ENCODE assay signal across 1 cellular context in the genomic region with DNA sequence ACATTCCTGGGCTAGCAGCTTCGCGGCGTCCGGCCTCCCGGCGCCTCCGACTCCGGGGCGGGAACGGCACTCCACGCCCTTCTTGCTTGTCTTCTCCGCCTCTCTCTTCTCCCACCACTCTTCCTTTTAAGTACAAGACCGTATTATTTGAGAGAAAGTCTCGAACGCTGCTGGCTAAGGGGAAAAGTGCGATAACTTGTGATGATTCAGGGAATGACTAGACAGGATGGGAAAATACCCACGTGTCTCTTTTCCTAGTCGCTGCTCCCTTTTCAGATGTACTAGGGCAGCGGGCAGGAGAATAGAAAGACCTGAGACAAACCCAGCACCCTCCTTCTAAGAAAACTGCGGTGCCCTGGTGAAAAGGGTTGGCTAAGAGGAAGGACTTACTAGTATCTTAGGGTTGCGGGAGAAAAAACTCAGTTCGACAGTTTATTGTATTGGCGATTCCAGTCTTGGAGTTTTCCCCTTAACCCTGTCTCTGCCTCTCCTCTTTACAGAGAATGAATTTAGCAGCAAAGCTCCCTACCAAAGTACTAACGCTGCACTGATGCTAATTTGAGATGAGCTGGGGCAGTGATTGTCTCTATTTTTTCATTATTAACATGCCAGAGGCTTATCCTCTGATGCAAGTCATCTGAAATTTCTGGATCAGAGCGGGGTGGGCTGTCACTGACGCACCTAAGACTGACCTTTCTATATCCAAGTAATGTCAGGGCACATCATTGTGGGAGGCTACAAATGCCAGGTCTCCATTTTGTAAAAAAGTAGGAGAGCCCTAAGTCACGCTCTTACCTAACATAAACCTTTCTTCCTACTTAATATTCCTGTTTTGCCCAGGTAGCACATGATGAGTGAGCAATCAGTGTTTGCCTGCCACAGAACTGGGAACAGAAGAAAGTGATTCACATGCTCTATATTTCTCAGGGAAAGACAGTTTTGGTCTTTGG.
TF ChIP-seq lines count a peak whose summit lies in the region.

No MANE protein-coding gene starts in this region.

TF ChIP-seq in HepG2, 621 proteins besides CTCF, POLR2A, EP300 and RAD21 (continued from another document and continues in another):
- TF ChIP-seq, protein P1, sequence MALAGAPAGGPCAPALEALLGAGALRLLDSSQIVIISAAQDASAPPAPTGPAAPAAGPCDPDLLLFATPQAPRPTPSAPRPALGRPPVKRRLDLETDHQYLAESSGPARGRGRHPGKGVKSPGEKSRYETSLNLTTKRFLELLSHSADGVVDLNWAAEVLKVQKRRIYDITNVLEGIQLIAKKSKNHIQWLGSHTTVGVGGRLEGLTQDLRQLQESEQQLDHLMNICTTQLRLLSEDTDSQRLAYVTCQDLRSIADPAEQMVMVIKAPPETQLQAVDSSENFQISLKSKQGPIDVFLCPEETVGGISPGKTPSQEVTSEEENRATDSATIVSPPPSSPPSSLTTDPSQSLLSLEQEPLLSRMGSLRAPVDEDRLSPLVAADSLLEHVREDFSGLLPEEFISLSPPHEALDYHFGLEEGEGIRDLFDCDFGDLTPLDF (CRISPR knock-in tag; IDR thresholded peaks at IDR 0.05): no peak; the same call in 1 of the 2 replicates
- TF ChIP-seq ZNF713 (CRISPR knock-in tag; IDR thresholded peaks at IDR 0.05): no peak
- TF ChIP-seq NFKBIZ (CRISPR knock-in tag; IDR thresholded peaks at IDR 0.05): no peak
- TF ChIP-seq NFIC (IDR thresholded peaks at IDR 0.05; ENCODE audit: low read length): 0 out of 2 replicates have a peak, but pooled peaks have one; percentile 19
- no peak for TF ChIP-seq HMG20A (CRISPR knock-in tag; IDR thresholded peaks at IDR 0.05; ENCODE audit: borderline replicate concordance)
- TF ChIP-seq PHB2 (IDR thresholded peaks at IDR 0.05; ENCODE audit: partially characterized antibody): no peak
- peak; percentile 74; the same call in 1 of the 2 replicates for TF ChIP-seq ZNF761 (CRISPR knock-in tag; conservative IDR thresholded peaks at IDR 0.05)
- TF ChIP-seq, protein P2, sequence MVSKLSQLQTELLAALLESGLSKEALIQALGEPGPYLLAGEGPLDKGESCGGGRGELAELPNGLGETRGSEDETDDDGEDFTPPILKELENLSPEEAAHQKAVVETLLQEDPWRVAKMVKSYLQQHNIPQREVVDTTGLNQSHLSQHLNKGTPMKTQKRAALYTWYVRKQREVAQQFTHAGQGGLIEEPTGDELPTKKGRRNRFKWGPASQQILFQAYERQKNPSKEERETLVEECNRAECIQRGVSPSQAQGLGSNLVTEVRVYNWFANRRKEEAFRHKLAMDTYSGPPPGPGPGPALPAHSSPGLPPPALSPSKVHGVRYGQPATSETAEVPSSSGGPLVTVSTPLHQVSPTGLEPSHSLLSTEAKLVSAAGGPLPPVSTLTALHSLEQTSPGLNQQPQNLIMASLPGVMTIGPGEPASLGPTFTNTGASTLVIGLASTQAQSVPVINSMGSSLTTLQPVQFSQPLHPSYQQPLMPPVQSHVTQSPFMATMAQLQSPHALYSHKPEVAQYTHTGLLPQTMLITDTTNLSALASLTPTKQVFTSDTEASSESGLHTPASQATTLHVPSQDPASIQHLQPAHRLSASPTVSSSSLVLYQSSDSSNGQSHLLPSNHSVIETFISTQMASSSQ (IDR thresholded peaks at IDR 0.05; ENCODE audit: low read depth): no peak
- TF ChIP-seq, protein P2 (CRISPR knock-in tag; IDR thresholded peaks at IDR 0.05; ENCODE audit: borderline replicate concordance): no peak
- TF ChIP-seq MXD4 (CRISPR knock-in tag; IDR thresholded peaks at IDR 0.05): no peak
- no peak for TF ChIP-seq ZMYM4 (CRISPR knock-in tag; IDR thresholded peaks at IDR 0.05)
- TF ChIP-seq REL (CRISPR knock-in tag; conservative IDR thresholded peaks at IDR 0.05): 0 out of 2 replicates have a peak, but pooled peaks have one; percentile 84
- TF ChIP-seq GABPB1 (CRISPR knock-in tag; IDR thresholded peaks at IDR 0.05): no peak
- TF ChIP-seq ZNF367 (CRISPR knock-in tag; IDR thresholded peaks at IDR 0.05; ENCODE audit: borderline replicate concordance): no peak
- no peak for TF ChIP-seq ATAD3A (CRISPR knock-in tag; IDR thresholded peaks at IDR 0.05)
- 0 out of 2 replicates have a peak, but pooled peaks have one; percentile 5 for TF ChIP-seq SOX5 (CRISPR knock-in tag; IDR thresholded peaks at IDR 0.05; ENCODE audit: borderline replicate concordance)
- TF ChIP-seq, protein P3, sequence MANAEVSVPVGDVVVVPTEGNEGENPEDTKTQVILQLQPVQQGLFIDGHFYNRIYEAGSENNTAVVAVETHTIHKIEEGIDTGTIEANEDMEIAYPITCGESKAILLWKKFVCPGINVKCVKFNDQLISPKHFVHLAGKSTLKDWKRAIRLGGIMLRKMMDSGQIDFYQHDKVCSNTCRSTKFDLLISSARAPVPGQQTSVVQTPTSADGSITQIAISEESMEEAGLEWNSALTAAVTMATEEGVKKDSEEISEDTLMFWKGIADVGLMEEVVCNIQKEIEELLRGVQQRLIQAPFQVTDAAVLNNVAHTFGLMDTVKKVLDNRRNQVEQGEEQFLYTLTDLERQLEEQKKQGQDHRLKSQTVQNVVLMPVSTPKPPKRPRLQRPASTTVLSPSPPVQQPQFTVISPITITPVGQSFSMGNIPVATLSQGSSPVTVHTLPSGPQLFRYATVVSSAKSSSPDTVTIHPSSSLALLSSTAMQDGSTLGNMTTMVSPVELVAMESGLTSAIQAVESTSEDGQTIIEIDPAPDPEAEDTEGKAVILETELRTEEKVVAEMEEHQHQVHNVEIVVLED (CRISPR knock-in tag; IDR thresholded peaks at IDR 0.05; ENCODE audit: borderline replicate concordance): no peak
- TF ChIP-seq, protein P4, sequence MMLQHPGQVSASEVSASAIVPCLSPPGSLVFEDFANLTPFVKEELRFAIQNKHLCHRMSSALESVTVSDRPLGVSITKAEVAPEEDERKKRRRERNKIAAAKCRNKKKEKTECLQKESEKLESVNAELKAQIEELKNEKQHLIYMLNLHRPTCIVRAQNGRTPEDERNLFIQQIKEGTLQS (CRISPR knock-in tag; IDR thresholded peaks at IDR 0.05): no peak
- TF ChIP-seq MED13 (CRISPR knock-in tag; IDR thresholded peaks at IDR 0.05): no peak
- TF ChIP-seq, protein P5, sequence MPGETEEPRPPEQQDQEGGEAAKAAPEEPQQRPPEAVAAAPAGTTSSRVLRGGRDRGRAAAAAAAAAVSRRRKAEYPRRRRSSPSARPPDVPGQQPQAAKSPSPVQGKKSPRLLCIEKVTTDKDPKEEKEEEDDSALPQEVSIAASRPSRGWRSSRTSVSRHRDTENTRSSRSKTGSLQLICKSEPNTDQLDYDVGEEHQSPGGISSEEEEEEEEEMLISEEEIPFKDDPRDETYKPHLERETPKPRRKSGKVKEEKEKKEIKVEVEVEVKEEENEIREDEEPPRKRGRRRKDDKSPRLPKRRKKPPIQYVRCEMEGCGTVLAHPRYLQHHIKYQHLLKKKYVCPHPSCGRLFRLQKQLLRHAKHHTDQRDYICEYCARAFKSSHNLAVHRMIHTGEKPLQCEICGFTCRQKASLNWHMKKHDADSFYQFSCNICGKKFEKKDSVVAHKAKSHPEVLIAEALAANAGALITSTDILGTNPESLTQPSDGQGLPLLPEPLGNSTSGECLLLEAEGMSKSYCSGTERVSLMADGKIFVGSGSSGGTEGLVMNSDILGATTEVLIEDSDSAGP (CRISPR knock-in tag; IDR thresholded peaks at IDR 0.05; ENCODE audit: borderline replicate concordance): no peak
- no peak for TF ChIP-seq RFX5 (IDR thresholded peaks at IDR 0.05; ENCODE audit: low read depth, low read length)
- no peak for TF ChIP-seq TEAD3 (CRISPR knock-in tag; optimal IDR thresholded peaks at IDR 0.05; ENCODE audit: borderline replicate concordance)
- TF ChIP-seq, protein P6, sequence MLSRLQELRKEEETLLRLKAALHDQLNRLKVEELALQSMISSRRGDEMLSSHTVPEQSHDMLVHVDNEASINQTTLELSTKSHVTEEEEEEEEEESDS (CRISPR knock-in tag; IDR thresholded peaks at IDR 0.05; ENCODE audit: borderline replicate concordance): no peak
- TF ChIP-seq, protein P7, sequence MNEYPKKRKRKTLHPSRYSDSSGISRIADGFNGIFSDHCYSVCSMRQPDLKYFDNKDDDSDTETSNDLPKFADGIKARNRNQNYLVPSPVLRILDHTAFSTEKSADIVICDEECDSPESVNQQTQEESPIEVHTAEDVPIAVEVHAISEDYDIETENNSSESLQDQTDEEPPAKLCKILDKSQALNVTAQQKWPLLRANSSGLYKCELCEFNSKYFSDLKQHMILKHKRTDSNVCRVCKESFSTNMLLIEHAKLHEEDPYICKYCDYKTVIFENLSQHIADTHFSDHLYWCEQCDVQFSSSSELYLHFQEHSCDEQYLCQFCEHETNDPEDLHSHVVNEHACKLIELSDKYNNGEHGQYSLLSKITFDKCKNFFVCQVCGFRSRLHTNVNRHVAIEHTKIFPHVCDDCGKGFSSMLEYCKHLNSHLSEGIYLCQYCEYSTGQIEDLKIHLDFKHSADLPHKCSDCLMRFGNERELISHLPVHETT (CRISPR knock-in tag; conservative IDR thresholded peaks at IDR 0.05): 0 out of 2 replicates have a peak, but pooled peaks have one; percentile 6
- no peak; the same call in 1 of the 2 replicates for TF ChIP-seq ZNF776 (CRISPR knock-in tag; IDR thresholded peaks at IDR 0.05)
- no peak for TF ChIP-seq ZNF724P (CRISPR knock-in tag; IDR thresholded peaks at IDR 0.05; ENCODE audit: borderline replicate concordance)
- TF ChIP-seq CAMTA2 (CRISPR knock-in tag; IDR thresholded peaks at IDR 0.05; ENCODE audit: borderline replicate concordance): no peak
- no peak for TF ChIP-seq SYNCRIP (IDR thresholded peaks at IDR 0.05; ENCODE audit: insufficient read depth, low read depth, low read length)
- no peak; the same call in 1 of the 2 replicates for TF ChIP-seq ARNT2 (CRISPR knock-in tag; IDR thresholded peaks at IDR 0.05; ENCODE audit: low read depth)
- TF ChIP-seq NKX3-1 (CRISPR knock-in tag; IDR thresholded peaks at IDR 0.05): 0 out of 2 replicates have a peak, but pooled peaks have one; percentile 28
- TF ChIP-seq ZBTB21 (CRISPR knock-in tag; IDR thresholded peaks at IDR 0.05): no peak
- TF ChIP-seq ZNF816 (CRISPR knock-in tag; IDR thresholded peaks at IDR 0.05; ENCODE audit: borderline replicate concordance): peak; percentile 44; the same call in 1 of the 2 replicates
- no peak; the same call in 1 of the 2 replicates for TF ChIP-seq CBFB (CRISPR knock-in tag; IDR thresholded peaks at IDR 0.05)
- TF ChIP-seq STAG1 (CRISPR knock-in tag; IDR thresholded peaks at IDR 0.05): no peak
- no peak for TF ChIP-seq ARNTL (CRISPR knock-in tag; IDR thresholded peaks at IDR 0.05)
- TF ChIP-seq ZNF619 (CRISPR knock-in tag; IDR thresholded peaks at IDR 0.05): no peak
- TF ChIP-seq RFX1 (IDR thresholded peaks at IDR 0.05): no peak
- peak; percentile 50; the same call in 1 of the 2 replicates for TF ChIP-seq HDAC2 (CRISPR knock-in tag; IDR thresholded peaks at IDR 0.05)
- no peak for TF ChIP-seq EEA1 (CRISPR knock-in tag; IDR thresholded peaks at IDR 0.05; ENCODE audit: borderline replicate concordance)
- no peak for TF ChIP-seq ONECUT2 (CRISPR knock-in tag; IDR thresholded peaks at IDR 0.05)
- TF ChIP-seq, protein P8, sequence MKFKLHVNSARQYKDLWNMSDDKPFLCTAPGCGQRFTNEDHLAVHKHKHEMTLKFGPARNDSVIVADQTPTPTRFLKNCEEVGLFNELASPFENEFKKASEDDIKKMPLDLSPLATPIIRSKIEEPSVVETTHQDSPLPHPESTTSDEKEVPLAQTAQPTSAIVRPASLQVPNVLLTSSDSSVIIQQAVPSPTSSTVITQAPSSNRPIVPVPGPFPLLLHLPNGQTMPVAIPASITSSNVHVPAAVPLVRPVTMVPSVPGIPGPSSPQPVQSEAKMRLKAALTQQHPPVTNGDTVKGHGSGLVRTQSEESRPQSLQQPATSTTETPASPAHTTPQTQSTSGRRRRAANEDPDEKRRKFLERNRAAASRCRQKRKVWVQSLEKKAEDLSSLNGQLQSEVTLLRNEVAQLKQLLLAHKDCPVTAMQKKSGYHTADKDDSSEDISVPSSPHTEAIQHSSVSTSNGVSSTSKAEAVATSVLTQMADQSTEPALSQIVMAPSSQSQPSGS (CRISPR knock-in tag; IDR thresholded peaks at IDR 0.05): peak; percentile 17; the same call in 1 of the 2 replicates
- no peak for TF ChIP-seq ZFYVE20 (CRISPR knock-in tag; IDR thresholded peaks at IDR 0.05; ENCODE audit: borderline replicate concordance, low read depth)
- TF ChIP-seq KLF12 (CRISPR knock-in tag; IDR thresholded peaks at IDR 0.05; ENCODE audit: borderline replicate concordance): no peak
- TF ChIP-seq, protein P9, sequence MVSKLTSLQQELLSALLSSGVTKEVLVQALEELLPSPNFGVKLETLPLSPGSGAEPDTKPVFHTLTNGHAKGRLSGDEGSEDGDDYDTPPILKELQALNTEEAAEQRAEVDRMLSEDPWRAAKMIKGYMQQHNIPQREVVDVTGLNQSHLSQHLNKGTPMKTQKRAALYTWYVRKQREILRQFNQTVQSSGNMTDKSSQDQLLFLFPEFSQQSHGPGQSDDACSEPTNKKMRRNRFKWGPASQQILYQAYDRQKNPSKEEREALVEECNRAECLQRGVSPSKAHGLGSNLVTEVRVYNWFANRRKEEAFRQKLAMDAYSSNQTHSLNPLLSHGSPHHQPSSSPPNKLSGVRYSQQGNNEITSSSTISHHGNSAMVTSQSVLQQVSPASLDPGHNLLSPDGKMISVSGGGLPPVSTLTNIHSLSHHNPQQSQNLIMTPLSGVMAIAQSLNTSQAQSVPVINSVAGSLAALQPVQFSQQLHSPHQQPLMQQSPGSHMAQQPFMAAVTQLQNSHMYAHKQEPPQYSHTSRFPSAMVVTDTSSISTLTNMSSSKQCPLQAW (CRISPR knock-in tag; IDR thresholded peaks at IDR 0.05): no peak; the same call in 1 of the 2 replicates
- TF ChIP-seq SNRNP70 (IDR thresholded peaks at IDR 0.05; ENCODE audit: low read depth, low read length): no peak
- no peak for TF ChIP-seq ZNF792 (CRISPR knock-in tag; IDR thresholded peaks at IDR 0.05)
- TF ChIP-seq EZH2 (conservative IDR thresholded peaks at IDR 0.05; ENCODE audit: low read depth, low read length): no peak
- no peak for TF ChIP-seq ZFP1 (CRISPR knock-in tag; IDR thresholded peaks at IDR 0.05)
- TF ChIP-seq, protein P10, sequence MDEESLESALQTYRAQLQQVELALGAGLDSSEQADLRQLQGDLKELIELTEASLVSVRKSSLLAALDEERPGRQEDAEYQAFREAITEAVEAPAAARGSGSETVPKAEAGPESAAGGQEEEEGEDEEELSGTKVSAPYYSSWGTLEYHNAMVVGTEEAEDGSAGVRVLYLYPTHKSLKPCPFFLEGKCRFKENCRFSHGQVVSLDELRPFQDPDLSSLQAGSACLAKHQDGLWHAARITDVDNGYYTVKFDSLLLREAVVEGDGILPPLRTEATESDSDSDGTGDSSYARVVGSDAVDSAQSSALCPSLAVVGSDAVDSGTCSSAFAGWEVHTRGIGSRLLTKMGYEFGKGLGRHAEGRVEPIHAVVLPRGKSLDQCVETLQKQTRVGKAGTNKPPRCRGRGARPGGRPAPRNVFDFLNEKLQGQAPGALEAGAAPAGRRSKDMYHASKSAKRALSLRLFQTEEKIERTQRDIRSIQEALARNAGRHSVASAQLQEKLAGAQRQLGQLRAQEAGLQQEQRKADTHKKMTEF (CRISPR knock-in tag; IDR thresholded peaks at IDR 0.05): no peak; the same call in 1 of the 2 replicates
